ENCODE assay signal across 8 cellular contexts in genomic region chr5:135930029-135930948, GRCh38. TPM values are rescaled to one million over a fixed set of nuclear protein-coding genes. Genes with fewer than 3 reads are reported as not detected.
DNase-seq lines count a peak whose midpoint lies in the region; ATAC-seq and TF ChIP-seq lines count a peak whose summit lies in the region.
"Had no signal": no experiment of that assay in that cellular context is flagged by ENCODE, and none has a peak within 500 bp of the region (broad histone marks: within the 10 kb centered on the region; RNA-seq: fewer than 3 reads in every experiment).

No MANE protein-coding gene starts in this region.

- H3K27me3 ChIP-seq in H7 (ENCODE audit: control insufficient read depth, insufficient read depth, low read length): peaks cover 47% of the 10 kb centered on the region
- H3K27me3 ChIP-seq in CD8-positive, alpha-beta T cell (ENCODE audit: insufficient read depth, low read length): peaks cover 4% of the 10 kb centered on the region

- no peaks in the 10 kb centered on the region for H3K4me1 ChIP-seq in CD8-positive, alpha-beta T cell (ENCODE audit: insufficient read depth, low read length)

- no peak for TF ChIP-seq CTCF in CD8-positive, alpha-beta T cell (IDR thresholded peaks at IDR 0.05)

- DNase-seq in H7 (peak; percentile 86), T-helper 17 cell (no peak), NK-92 (lab: John Stamatoyannopoulos, UW; ENCODE audit: unreplicated experiment) (no peak)
- no peak for DNase-seq in stimulated activated CD4-positive, alpha-beta T cell treated with anti-CD3 and anti-CD28 coated beads, Interleukin-2, amount 100 ng/mL, for 24 hours
- no peak for DNase-seq in CD8-positive, alpha-beta T cell

- peaks cover 3% of the 10 kb centered on the region for H3K4me1 Mint-ChIP-seq in T-helper 17 cell
- H3K4me1 Mint-ChIP-seq in CD8-positive, alpha-beta T cell (ENCODE audit: low read depth): no peaks in the 10 kb centered on the region

- H3K27ac ChIP-seq in skin epidermis: no peak overlapping the region
- H3K27ac ChIP-seq in CD8-positive, alpha-beta T cell (ENCODE audit: low read depth, low read length): no peak overlapping the region

- H3K9me3 ChIP-seq in T-helper 17 cell (ENCODE audit: control insufficient read depth, low read length, poor library complexity, severe bottlenecking): peaks cover 2% of the 10 kb centered on the region
- no peaks in the 10 kb centered on the region for H3K9me3 ChIP-seq in CD8-positive, alpha-beta T cell (ENCODE audit: low read length)

- intact Hi-C loops in CD8-positive, alpha-beta T cell (cut with DNase I, micrococcal nuclease): no loop called here

- CTCF ChIA-PET in CD8-positive, alpha-beta T cell (lab: Charles Lee): no interaction called here

- H3K36me3 Mint-ChIP-seq in T-helper 17 cell (ENCODE audit: low read depth): no peaks in the 10 kb centered on the region
- H3K36me3 Mint-ChIP-seq in CD8-positive, alpha-beta T cell: no peaks in the 10 kb centered on the region

- H3K36me3 ChIP-seq in H7 (replicated peaks; ENCODE audit: control insufficient read depth, insufficient read depth, low read length): no peaks in the 10 kb centered on the region
- no peaks in the 10 kb centered on the region for H3K36me3 ChIP-seq in CD8-positive, alpha-beta T cell (ENCODE audit: insufficient read depth, low read length)

- no peak overlapping the region for H3K27ac Mint-ChIP-seq in T-helper 17 cell
- H3K27ac Mint-ChIP-seq in CD8-positive, alpha-beta T cell: no peak overlapping the region

- no peaks in the 10 kb centered on the region for H3K9me3 Mint-ChIP-seq in CD8-positive, alpha-beta T cell

- H3K4me3 Mint-ChIP-seq in T-helper 17 cell: peak overlapping the region; percentile 25
- H3K4me3 Mint-ChIP-seq in CD8-positive, alpha-beta T cell: no peak overlapping the region

- POLR2A ChIA-PET in CD8-positive, alpha-beta T cell (lab: Charles Lee): no interaction called here

- H3K4me3 ChIP-seq in H7 (ENCODE audit: insufficient read depth, low read depth, low read length): peak overlapping the region; percentile 56
- peak overlapping the region; percentile 49 for H3K4me3 ChIP-seq in iPS-11a (ENCODE audit: low read depth, low read length)
- peak overlapping the region in 4 of 7 experiments; percentile 14 to 36 (median 25) for H3K4me3 ChIP-seq in skin epidermis
- H3K4me3 ChIP-seq in CD8-positive, alpha-beta T cell (ENCODE audit: low read depth, low read length): no peak overlapping the region

- ATAC-seq in T-helper 17 cell: no peak
- no peak for ATAC-seq in CD8-positive, alpha-beta T cell

- H3K27me3 Mint-ChIP-seq in T-helper 17 cell: peaks cover 50% of the 10 kb centered on the region
- H3K27me3 Mint-ChIP-seq in CD8-positive, alpha-beta T cell (ENCODE audit: low read depth): peaks cover 40% of the 10 kb centered on the region

RNA-seq across cellular contexts. Expression of gene LECT2, which starts 24.5 kb away (rescaled TPM):
- total RNA-seq in H7 (2014; rRNA removed; shearing (Covaris generic)): not detected in 2 replicates
- total RNA-seq in T-helper 17 cell: not detected
- total RNA-seq in CD8-positive, alpha-beta T cell: not detected
- total RNA-seq: glomerular endothelial cell had no signal

RNA-seq across cellular contexts. Expression of gene IL9, which starts 34.6 kb away (rescaled TPM):
- not detected in 2 replicates for total RNA-seq in H7 (2014; rRNA removed; shearing (Covaris generic))
- total RNA-seq in T-helper 17 cell: not detected
- not detected for total RNA-seq in CD8-positive, alpha-beta T cell
- total RNA-seq: glomerular endothelial cell had no signal
